1 cellular context compared by ENCODE assay signal in the genomic region with DNA sequence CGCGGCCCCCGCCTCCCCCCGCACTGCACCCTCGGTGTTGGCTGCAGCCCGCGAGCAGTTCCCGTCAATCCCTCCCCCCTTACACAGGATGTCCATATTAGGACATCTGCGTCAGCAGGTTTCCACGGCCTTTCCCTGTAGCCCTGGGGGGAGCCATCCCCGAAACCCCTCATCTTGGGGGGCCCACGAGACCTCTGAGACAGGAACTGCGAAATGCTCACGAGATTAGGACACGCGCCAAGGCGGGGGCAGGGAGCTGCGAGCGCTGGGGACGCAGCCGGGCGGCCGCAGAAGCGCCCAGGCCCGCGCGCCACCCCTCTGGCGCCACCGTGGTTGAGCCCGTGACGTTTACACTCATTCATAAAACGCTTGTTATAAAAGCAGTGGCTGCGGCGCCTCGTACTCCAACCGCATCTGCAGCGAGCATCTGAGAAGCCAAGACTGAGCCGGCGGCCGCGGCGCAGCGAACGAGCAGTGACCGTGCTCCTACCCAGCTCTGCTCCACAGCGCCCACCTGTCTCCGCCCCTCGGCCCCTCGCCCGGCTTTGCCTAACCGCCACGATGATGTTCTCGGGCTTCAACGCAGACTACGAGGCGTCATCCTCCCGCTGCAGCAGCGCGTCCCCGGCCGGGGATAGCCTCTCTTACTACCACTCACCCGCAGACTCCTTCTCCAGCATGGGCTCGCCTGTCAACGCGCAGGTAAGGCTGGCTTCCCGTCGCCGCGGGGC.
A peak's percentile ranks its signal among the peaks of the same experiment; 100 is the strongest.
TF ChIP-seq lines count a peak whose summit lies in the region.

Gene FOS (plus strand): TSS at position 407 of the 731 bp plus-strand sequence. CDS start 155 bp downstream, at position 562.

TF ChIP-seq in A549, 52 proteins besides CTCF, POLR2A, EP300 and RAD21 (continued from another document):
- TF ChIP-seq PHF8 (IDR thresholded peaks at IDR 0.05; ENCODE audit: borderline replicate concordance, low read depth) (peak; percentile 69), NR3C1 (IDR thresholded peaks at IDR 0.05) (no peak), MAX (IDR thresholded peaks at IDR 0.05) (peak; percentile 70), HOXB5 (CRISPR knock-in tag; IDR thresholded peaks at IDR 0.05) (peak; percentile 68), CBX2 (IDR thresholded peaks at IDR 0.05; ENCODE audit: borderline replicate concordance, low read depth) (peak; percentile 76; the same call in 1 of the 2 replicates), JUN (IDR thresholded peaks at IDR 0.05) (peak; percentile 88 to 94; a peak in 4 of 5 replicates), EHF (CRISPR knock-in tag; IDR thresholded peaks at IDR 0.05) (no peak), GATA3 (IDR thresholded peaks at IDR 0.05; ENCODE audit: borderline replicate concordance) (peak; percentile 95), PBX3 (IDR thresholded peaks at IDR 0.05) (peak; percentile 51; the same call in 1 of the 2 replicates), JUNB (IDR thresholded peaks at IDR 0.05) (no peak), USF2 (IDR thresholded peaks at IDR 0.05) (peak; percentile 67; the same call in 1 of the 2 replicates), ZNF302 (CRISPR knock-in tag; IDR thresholded peaks at IDR 0.05) (no peak), ZC3H11A (IDR thresholded peaks at IDR 0.05) (no peak), REST (IDR thresholded peaks at IDR 0.05) (peak; percentile 61), BHLHE40 (IDR thresholded peaks at IDR 0.05; ENCODE audit: low read depth, low read length) (peak; percentile 81)
